2 cellular contexts compared by ENCODE assay signal in the genomic region with DNA sequence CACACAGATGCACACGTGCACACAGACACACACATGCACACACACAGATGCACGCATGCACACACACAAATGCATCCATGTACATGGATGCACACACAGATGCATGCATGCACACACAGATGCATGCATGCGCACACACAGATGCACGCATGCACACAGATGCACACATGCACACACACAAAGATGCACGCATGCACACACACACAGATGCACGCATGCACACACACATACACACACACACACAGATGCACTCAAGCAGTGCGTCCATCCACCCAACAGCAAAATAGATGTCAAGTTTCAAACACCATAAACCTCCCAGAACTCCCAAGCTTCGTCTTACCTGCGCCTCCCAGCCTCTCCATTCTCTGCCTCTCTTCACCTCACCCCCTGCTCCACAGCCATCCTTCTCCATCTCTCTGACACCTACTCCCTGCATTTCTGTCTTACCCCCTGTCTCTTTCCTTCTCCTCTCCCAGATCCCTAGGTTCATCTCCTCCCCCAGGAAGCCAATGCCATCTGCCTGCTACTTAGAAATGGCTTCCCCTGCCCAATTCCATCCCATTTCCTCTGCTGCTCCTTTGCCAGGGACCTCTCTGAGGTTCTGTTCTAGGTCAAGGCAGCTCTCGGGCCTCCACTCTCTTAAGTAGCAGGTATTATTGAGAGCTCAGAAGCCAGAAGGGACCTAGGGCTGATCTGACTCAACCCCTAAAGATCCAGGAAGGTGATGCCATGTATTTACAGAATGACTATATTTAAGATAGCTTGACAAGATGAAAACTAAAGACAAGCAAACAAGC.
TF ChIP-seq lines count a peak whose summit lies in the region.

No MANE protein-coding gene starts in this region.

TF ChIP-seq in H1, 55 proteins besides CTCF, POLR2A, EP300 and RAD21:
- TF ChIP-seq TAF7 (optimal IDR thresholded peaks at IDR 0.05; ENCODE audit: borderline replicate concordance, low read depth, low read length) (no peak), SIN3A (conservative IDR thresholded peaks at IDR 0.05 in 1 of 2, IDR thresholded peaks at IDR 0.05 in 1 of 2; ENCODE audit: low read depth in 1 of 2, low read length in 2 of 2) (no peak), CEBPB (IDR thresholded peaks at IDR 0.05; ENCODE audit: low read depth, low read length) (no peak), SUZ12 (IDR thresholded peaks at IDR 0.05; ENCODE audit: low read length) (no peak), GABPA (IDR thresholded peaks at IDR 0.05; ENCODE audit: borderline replicate concordance, insufficient read depth, low read length) (no peak), EGR1 (IDR thresholded peaks at IDR 0.05; ENCODE audit: borderline replicate concordance, low read depth, low read length) (no peak), ZNF274 (IDR thresholded peaks at IDR 0.05; ENCODE audit: borderline replicate concordance, extremely low read depth, low read length) (no peak), EZH2 (IDR thresholded peaks at IDR 0.05; ENCODE audit: low read depth, low read length, severe bottlenecking) (no peak), YY1 (IDR thresholded peaks at IDR 0.05; ENCODE audit: low read depth, low read length) (no peak), CBX5 (IDR thresholded peaks at IDR 0.05; ENCODE audit: low read depth, low read length) (no peak), SP1 (IDR thresholded peaks at IDR 0.05; ENCODE audit: low read depth, low read length) (no peak), KDM1A (IDR thresholded peaks at IDR 0.05; ENCODE audit: borderline replicate concordance, low read length) (no peak), HDAC2 (IDR thresholded peaks at IDR 0.05; ENCODE audit: borderline replicate concordance in 1 of 2, low read depth in 2 of 2, low read length in 2 of 2) (no peak), JUND (IDR thresholded peaks at IDR 0.05; ENCODE audit: low read length) (no peak), HDAC6 (IDR thresholded peaks at IDR 0.05; ENCODE audit: low read depth, low read length) (no peak), RBBP5 (IDR thresholded peaks at IDR 0.05; ENCODE audit: borderline replicate concordance, low read depth, low read length) (no peak), CHD2 (IDR thresholded peaks at IDR 0.05; ENCODE audit: low read length) (no peak)
- TF ChIP-seq, protein P1, sequence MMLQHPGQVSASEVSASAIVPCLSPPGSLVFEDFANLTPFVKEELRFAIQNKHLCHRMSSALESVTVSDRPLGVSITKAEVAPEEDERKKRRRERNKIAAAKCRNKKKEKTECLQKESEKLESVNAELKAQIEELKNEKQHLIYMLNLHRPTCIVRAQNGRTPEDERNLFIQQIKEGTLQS (IDR thresholded peaks at IDR 0.05; ENCODE audit: insufficient read depth, low read depth, low read length): no peak
- TF ChIP-seq, protein P2, sequence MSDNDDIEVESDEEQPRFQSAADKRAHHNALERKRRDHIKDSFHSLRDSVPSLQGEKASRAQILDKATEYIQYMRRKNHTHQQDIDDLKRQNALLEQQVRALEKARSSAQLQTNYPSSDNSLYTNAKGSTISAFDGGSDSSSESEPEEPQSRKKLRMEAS (IDR thresholded peaks at IDR 0.05): no peak

TF ChIP-seq in SK-N-SH treated with all-trans-retinoic acid at 6 μM for 48 hours, 23 proteins besides CTCF, POLR2A, EP300 and RAD21:
- no peak for TF ChIP-seq ESRRG (CRISPR knock-in tag; IDR thresholded peaks at IDR 0.05)
- no peak for TF ChIP-seq RARB (CRISPR knock-in tag; IDR thresholded peaks at IDR 0.05)
- TF ChIP-seq ZNF565 (CRISPR knock-in tag; conservative IDR thresholded peaks at IDR 0.05; ENCODE audit: low read depth): no peak
